Comparison of ENCODE assay signal across 8 cellular contexts in genomic region chr2:131473266-131473665, GRCh38. TPM values are rescaled to one million over a fixed set of nuclear protein-coding genes. Genes with fewer than 3 reads are reported as not detected.
"Had no signal": no experiment of that assay in that cellular context is flagged by ENCODE, and none has a peak within 500 bp of the region (broad histone marks: within the 10 kb centered on the region; RNA-seq: fewer than 3 reads in every experiment).

No MANE protein-coding gene starts in this region.

RNA-seq across cellular contexts. Expression of gene TUBA3D, which starts 2.7 kb away (rescaled TPM):
- total RNA-seq: OCI-LY7, PC-3, PC-9, RPMI7951, SJCRH30, SJSA1, SK-MEL-5 had no signal
- polyA plus RNA-seq: SK-N-SH had no signal

RNA-seq across cellular contexts. Expression of gene CCDC74A, which starts 54.4 kb away (rescaled TPM):
- total RNA-seq: SJCRH30 had no signal
